ENCODE assay signal across 20 cellular contexts in the genomic region with DNA sequence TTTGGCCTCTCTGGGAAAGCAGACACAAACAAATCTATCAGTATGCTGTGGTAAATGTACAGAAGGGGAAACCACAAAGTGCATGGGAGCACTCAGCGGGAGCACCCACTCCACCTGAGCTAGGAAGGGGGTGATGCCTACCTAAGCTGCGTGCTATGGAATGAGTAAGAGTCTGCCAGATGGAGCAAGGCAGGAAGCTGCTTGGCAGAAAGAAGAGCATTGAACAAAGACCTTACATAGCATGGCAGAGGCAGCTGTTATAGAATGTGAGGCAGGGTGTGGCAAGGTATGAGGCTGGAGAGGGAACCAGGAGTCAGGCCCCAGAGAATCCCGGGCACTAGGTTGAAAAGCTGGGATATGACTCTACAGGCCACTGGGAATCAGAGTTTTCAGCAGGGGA. TPM values are rescaled to one million over a fixed set of nuclear protein-coding genes. Genes with fewer than 3 reads are reported as not detected.
DNase-seq lines count a peak whose midpoint lies in the region; ATAC-seq, FAIRE-seq and TF ChIP-seq lines count a peak whose summit lies in the region.
"Had no signal": no experiment of that assay in that cellular context is flagged by ENCODE, and none has a peak within 500 bp of the region (broad histone marks: within the 10 kb centered on the region; RNA-seq: fewer than 3 reads in every experiment).

No MANE protein-coding gene starts in this region.

- ATAC-seq in GM12878 (no peak), GM21529 (IDR thresholded peaks at IDR 0.05; ENCODE audit: unreplicated experiment) (no peak)
- ATAC-seq in naive thymus-derived CD4-positive, alpha-beta T cell = no peak
- ATAC-seq: pancreas, right cardiac atrium had no signal

- RAD21 ChIA-PET in GM12878 (lab: Charles Lee; ENCODE audit: unreplicated experiment) = interaction anchor here (1.8 kb wide), 1 partner anchor 19 kb away, joined by 4 read pairs; no protein-coding TSS in a partner anchor

- H3K36me3 ChIP-seq in GM12878 (ENCODE audit: control insufficient read depth in 2 of 2, insufficient read depth in 2 of 2, low read length in 1 of 2) (no peaks in the 10 kb centered on the region; a peak in 1 of 4 replicates), small intestine (ENCODE audit: control insufficient read depth in 2 of 2, insufficient read depth in 2 of 2, low read length in 2 of 2) (peaks cover 0 to 19% of the 10 kb centered on the region in 2 donors)
- H3K36me3 ChIP-seq in naive thymus-derived CD4-positive, alpha-beta T cell (ENCODE audit: control insufficient read depth in 2 of 3, insufficient read depth in 3 of 3, low read length in 3 of 3) = peaks cover 0 to 57% (median 6%) of the 10 kb centered on the region in 3 experiments

- H3K27ac Mint-ChIP-seq in activated CD4-positive, alpha-beta T cell treated with anti-CD3 and anti-CD28 coated beads, Interleukin-2, amount 10 ng/mL, durations not matched to agents 24 days and 14 days = peak overlapping the region; percentile 61
- H3K27ac Mint-ChIP-seq in naive thymus-derived CD4-positive, alpha-beta T cell = peak overlapping the region in 8 of 9 donors; percentile 69 to 96 (median 88)
- H3K27ac Mint-ChIP-seq: memory B cell had no signal

- H4K20me1 ChIP-seq in GM12878 (ENCODE audit: control insufficient read depth, insufficient read depth) = no peaks in the 10 kb centered on the region

- H3K9ac ChIP-seq in GM12878 (ENCODE audit: control insufficient read depth, insufficient read depth, low read length) = no peak overlapping the region

- no peak for TF ChIP-seq EP300 in GM12878 (IDR thresholded peaks at IDR 0.05; ENCODE audit: borderline replicate concordance in 1 of 2, control insufficient read depth in 1 of 2, low read depth in 2 of 2, low read length in 2 of 2)

- H2AFZ ChIP-seq in GM12878 (ENCODE audit: control insufficient read depth, low read depth, low read length) = no peak overlapping the region

- H3K4me3 Mint-ChIP-seq in activated CD4-positive, alpha-beta T cell treated with anti-CD3 and anti-CD28 coated beads, Interleukin-2, amount 10 ng/mL, durations not matched to agents 24 days and 14 days = no peak overlapping the region
- H3K4me3 Mint-ChIP-seq in naive thymus-derived CD4-positive, alpha-beta T cell = peak overlapping the region in 3 of 10 donors; percentile 23 to 55 (median 29)
- H3K4me3 Mint-ChIP-seq: memory B cell, naive B cell had no signal

- BruUV-seq in GM12878 (replicated peaks; lab: Mats Ljungman, UMichigan) = no TSS peak

- no peak for DNase-seq in activated CD4-positive, alpha-beta T cell treated with anti-CD3 and anti-CD28 coated beads, Interleukin-2, amount 10 ng/mL, durations not matched to agents 24 days and 14 days
- DNase-seq in activated CD4-positive, alpha-beta T cell treated with anti-CD3 and anti-CD28 coated beads, Interleukin-2, amount 50 U/mL, for 4 hours = no peak
- DNase-seq in GM12878 (ENCODE audit: low read depth, low spot score) (no peak), small intestine (no peak)
- DNase-seq in naive thymus-derived CD4-positive, alpha-beta T cell = peak in 1 of 9 donors; percentile 8
- DNase-seq: activated naive CD4-positive, alpha-beta T cell; COR-L47; effector CD4-positive, alpha-beta T cell; esophagus squamous epithelium; naive B cell; NCI-H187 treated with DMSO at 0.1 percent for 48 hours; NCI-H226; OCI-M1; pancreas; right cardiac atrium; stimulated activated CD4-positive, alpha-beta T cell treated with anti-CD3 and anti-CD28 coated beads, Interleukin-15, amount 100 ng/mL, for 24 hours had no signal

- TF ChIP-seq RAD21 in GM12878 (IDR thresholded peaks at IDR 0.05; ENCODE audit: insufficient read depth, low read depth, low read length) = no peak

- no peak overlapping the region for H3K4me3 ChIP-seq in GM12878
- no peak overlapping the region for H3K4me3 ChIP-seq in naive thymus-derived CD4-positive, alpha-beta T cell (ENCODE audit: low read length)
- H3K4me3 ChIP-seq in small intestine (ENCODE audit: low read depth in 1 of 2, low read length in 2 of 2) = no peak overlapping the region
- H3K4me3 ChIP-seq: esophagus squamous epithelium, HAP-1, pancreas, thoracic aorta had no signal

- H3K27me3 ChIP-seq in GM12878 (replicated peaks in 1 of 2; ENCODE audit: control insufficient read depth in 2 of 2, insufficient read depth in 2 of 2, low read length in 1 of 2) = no peaks in the 10 kb centered on the region
- no peaks in the 10 kb centered on the region for H3K27me3 ChIP-seq in naive thymus-derived CD4-positive, alpha-beta T cell (ENCODE audit: control insufficient read depth in 2 of 2, insufficient read depth in 2 of 2, low read length in 2 of 2)
- no peaks in the 10 kb centered on the region for H3K27me3 ChIP-seq in small intestine (ENCODE audit: control insufficient read depth in 2 of 2, insufficient read depth in 2 of 2, low read length in 2 of 2)
- H3K27me3 ChIP-seq: esophagus squamous epithelium, pancreas had no signal

- peaks cover 56% of the 10 kb centered on the region for H3K36me3 Mint-ChIP-seq in activated CD4-positive, alpha-beta T cell treated with anti-CD3 and anti-CD28 coated beads, Interleukin-2, amount 10 ng/mL, durations not matched to agents 24 days and 14 days (ENCODE audit: low read depth)
- peaks cover 8 to 44% (median 24%) of the 10 kb centered on the region in 5 donors for H3K36me3 Mint-ChIP-seq in naive thymus-derived CD4-positive, alpha-beta T cell

- H3K9me3 ChIP-seq in GM12878 (replicated peaks; ENCODE audit: control insufficient read depth, insufficient read depth, low read length) (no peaks in the 10 kb centered on the region), small intestine (ENCODE audit: control insufficient read depth, low read depth) (no peaks in the 10 kb centered on the region)
- no peaks in the 10 kb centered on the region for H3K9me3 ChIP-seq in naive thymus-derived CD4-positive, alpha-beta T cell (ENCODE audit: control insufficient read depth in 2 of 3, low read length in 3 of 3)
- H3K9me3 ChIP-seq: esophagus squamous epithelium, HAP-1, pancreas, thoracic aorta had no signal

- SMC1A ChIA-PET in GM12878 (lab: Charles Lee; ENCODE audit: uncharacterized antibody, unreplicated experiment) = interaction anchor here (1.4 to 2.3 kb wide), 2 partner anchors 10 to 11 kb away, joined by 5 to 13 read pairs; no protein-coding TSS in a partner anchor

- H3K27ac ChIP-seq in GM12878 (ENCODE audit: control insufficient read depth, insufficient read depth) = no peak overlapping the region
- H3K27ac ChIP-seq in naive thymus-derived CD4-positive, alpha-beta T cell (ENCODE audit: low read depth, low read length) = no peak overlapping the region
- no peak overlapping the region for H3K27ac ChIP-seq in small intestine (ENCODE audit: low read depth in 1 of 2, low read length in 1 of 2)
- H3K27ac ChIP-seq: pancreas, thoracic aorta had no signal

- CTCF ChIA-PET in GM12878 (lab: Yijun Ruan, JAX) = interaction anchor here (1.1 to 2.8 kb wide), 3 partner anchors 10 to 123 kb away, joined by 3 to 11 read pairs (median 9); a partner anchor contains a TSS
- CTCF ChIA-PET in naive thymus-derived CD4-positive, alpha-beta T cell (lab: Charles Lee) = interaction anchor here (0.6 to 2.1 kb wide), 5 partner anchors 12 to 122 kb away, joined by 3 to 8 read pairs (median 4); a partner anchor contains a TSS

- H3K27me3 Mint-ChIP-seq in activated CD4-positive, alpha-beta T cell treated with anti-CD3 and anti-CD28 coated beads, Interleukin-2, amount 10 ng/mL, durations not matched to agents 24 days and 14 days = no peaks in the 10 kb centered on the region
- H3K27me3 Mint-ChIP-seq in naive thymus-derived CD4-positive, alpha-beta T cell = no peaks in the 10 kb centered on the region
- H3K27me3 Mint-ChIP-seq: memory B cell, naive B cell had no signal

- no peaks in the 10 kb centered on the region for H3K9me3 Mint-ChIP-seq in activated CD4-positive, alpha-beta T cell treated with anti-CD3 and anti-CD28 coated beads, Interleukin-2, amount 10 ng/mL, durations not matched to agents 24 days and 14 days
- peaks cover 0 to 2% (median 0%) of the 10 kb centered on the region in 11 donors for H3K9me3 Mint-ChIP-seq in naive thymus-derived CD4-positive, alpha-beta T cell
- H3K9me3 Mint-ChIP-seq: memory B cell, naive B cell had no signal

- TF ChIP-seq CTCF in GM12878 (IDR thresholded peaks at IDR 0.05 in 2 of 3, conservative IDR thresholded peaks at IDR 0.05 in 1 of 3; ENCODE audit: control insufficient read depth in 2 of 3, extremely low read depth in 1 of 3, insufficient read depth in 1 of 3, low read depth in 3 of 3, low read length in 3 of 3) = no peak

- intact Hi-C loops in activated CD4-positive, alpha-beta T cell treated with anti-CD3 and anti-CD28 coated beads, Interleukin-2, amount 10 ng/mL, durations not matched to agents 24 days and 14 days (cut with micrococcal nuclease) = no loop called here
- intact Hi-C loops in GM12878 (cut with micrococcal nuclease; ENCODE audit: unreplicated experiment) = no loop called here
- intact Hi-C loops in naive thymus-derived CD4-positive, alpha-beta T cell (cut with micrococcal nuclease) = no loop called here

- 64% methylated on average over 3 of the region's 3 CpGs for WGBS in GM12878 (ENCODE audit: insufficient coverage, insufficient replicate concordance, low lambda C conversion rate, missing lambda C conversion rate)
- WGBS in small intestine, 3 donors = 59 to 81% (median 71%) methylated on average over 3 of the region's 3 CpGs

- in situ Hi-C loops in GM12878 (cut with MboI) = no loop called here

- H3K4me1 ChIP-seq in GM12878 (ENCODE audit: control insufficient read depth, insufficient read depth, low read length) (no peaks in the 10 kb centered on the region), small intestine (ENCODE audit: control insufficient read depth in 2 of 2, insufficient read depth in 1 of 2, low read depth in 1 of 2, low read length in 1 of 2) (peaks cover 0 to 4% of the 10 kb centered on the region in 2 donors)
- H3K4me1 ChIP-seq in naive thymus-derived CD4-positive, alpha-beta T cell (ENCODE audit: control insufficient read depth in 2 of 2, insufficient read depth in 2 of 2, low read length in 2 of 2) = peaks cover 0 to 38% of the 10 kb centered on the region in 2 donors
- H3K4me1 ChIP-seq: HAP-1, pancreas had no signal

- H3K4me2 ChIP-seq in GM12878 (ENCODE audit: control insufficient read depth, insufficient read depth) = no peak overlapping the region

- H3K4me1 Mint-ChIP-seq in activated CD4-positive, alpha-beta T cell treated with anti-CD3 and anti-CD28 coated beads, Interleukin-2, amount 10 ng/mL, durations not matched to agents 24 days and 14 days = peaks cover 42% of the 10 kb centered on the region
- H3K4me1 Mint-ChIP-seq in naive thymus-derived CD4-positive, alpha-beta T cell = peaks cover 22 to 62% (median 55%) of the 10 kb centered on the region in 7 donors
- H3K4me1 Mint-ChIP-seq: memory B cell had no signal

- no peaks in the 10 kb centered on the region for H3K79me2 ChIP-seq in GM12878 (ENCODE audit: control insufficient read depth, insufficient read depth, low read length)

- no peak for TF ChIP-seq POLR2A in GM12878 (IDR thresholded peaks at IDR 0.05; ENCODE audit: low read depth, low read length)

- POLR2A ChIA-PET in GM12878 (lab: Charles Lee) = interaction anchor here (0.8 to 2.9 kb wide), 3 partner anchors 10 to 15 kb away, joined by 3 to 19 read pairs (median 11); a partner anchor contains a TSS
- POLR2A ChIA-PET in naive thymus-derived CD4-positive, alpha-beta T cell (lab: Charles Lee) = interaction anchor here (0.6 to 8.4 kb wide), 3 partner anchors 12 to 355 kb away, joined by 3 to 90 read pairs (median 52); a partner anchor contains a TSS

- no peak for FAIRE-seq in GM12878 (lab: Jason Lieb, UNC)
- FAIRE-seq in small intestine (lab: Jason Lieb, UNC) = no peak
- FAIRE-seq: pancreas had no signal

RNA-seq across cellular contexts. Expression of a gene that starts 13.8 kb away (rescaled TPM):
- 79.3 and 80.5 TPM in 2 replicates for total RNA-seq in activated CD4-positive, alpha-beta T cell treated with anti-CD3 and anti-CD28 coated beads, Interleukin-2, amount 10 ng/mL, durations not matched to agents 24 days and 14 days
- 28.0 and 30.4 TPM in 2 replicates for total RNA-seq in GM12878 (2013; cell fraction: nucleolus; rRNA removed)
- total RNA-seq in GM12878 (2014; rRNA removed) (68.0 and 85.5 TPM in 2 replicates), GM12878 (2014; rRNA removed; fragmentation: Illumina TruSeq; extraction: Trizol) (42.5 and 44.8 TPM in 2 replicates), GM12878 (2021) (54.9 and 59.0 TPM in 2 replicates)
- polyA plus RNA-seq in GM12878 (2011; ENCODE audit: low read depth) = 23.2 TPM
- polyA plus RNA-seq in GM12878 (2011; rRNA removed) (34.9 and 64.6 TPM in 2 replicates), GM12878 (2014; fragmentation: Illumina TruSeq; extraction: Trizol) (23.1 and 30.2 TPM in 2 replicates), GM12878 (2014; fragmentation: Nextera tagmentation; extraction: Ambion mirVana) (10 to 100 TPM; 20.5 to 46.6 TPM), GM12878 (2014; rRNA removed) (65.8 and 70.7 TPM in 2 replicates), GM12878 (2016; fragmentation: Nextera tagmentation; extraction: Ambion mirVana) (100 to 1,000 TPM; 118 to 133 TPM), small intestine (10 to 100 TPM; 19.7 to 36.7 (median 22.4) TPM)
- polyA plus RNA-seq in GM12878 (2011; cell fraction: cytosol; rRNA removed) = 112 and 150 TPM in 2 replicates
- 82.2 and 105 TPM in 2 replicates for polyA plus RNA-seq in GM12878 (2011; cell fraction: nucleus; rRNA removed)
- 54.1 and 72.4 TPM in 2 replicates for polyA plus RNA-seq in GM12878 (2012)
- polyA minus RNA-seq in GM12878 (2011; rRNA and poly(A)+ RNA removed) = 33.0 and 68.3 TPM in 2 replicates
- polyA minus RNA-seq in GM12878 (2011; cell fraction: cytosol; rRNA and poly(A)+ RNA removed) = 17.1 and 25.4 TPM in 2 replicates
- 39.0 and 44.7 TPM in 2 replicates for polyA minus RNA-seq in GM12878 (2011; cell fraction: nucleus; rRNA and poly(A)+ RNA removed)
- 10 to 100 TPM; 10.2 to 68.2 (median 23.6) TPM for total RNA-seq in naive thymus-derived CD4-positive, alpha-beta T cell
- polyA plus RNA-seq in naive thymus-derived CD4-positive, alpha-beta T cell = 10 to 100 TPM; 26.7 to 30.4 TPM

RNA-seq across cellular contexts. Expression of a gene that starts 15.0 kb away (rescaled TPM):
- 25.1 and 26.7 TPM in 2 replicates for total RNA-seq in activated CD4-positive, alpha-beta T cell treated with anti-CD3 and anti-CD28 coated beads, Interleukin-2, amount 10 ng/mL, durations not matched to agents 24 days and 14 days
- 2.1 and 3.9 TPM in 2 replicates for total RNA-seq in GM12878 (2013; cell fraction: nucleolus; rRNA removed)
- total RNA-seq in GM12878 (2014; rRNA removed) = 0.28 and 0.76 TPM in 2 replicates
- 0.28 and 0.45 TPM in 2 replicates for total RNA-seq in GM12878 (2014; rRNA removed; fragmentation: Illumina TruSeq; extraction: Trizol)
- 0.51 and 1.0 TPM in 2 replicates for total RNA-seq in GM12878 (2021)
- 0.91 TPM for polyA plus RNA-seq in GM12878 (2011; ENCODE audit: low read depth)
- polyA plus RNA-seq in GM12878 (2011; rRNA removed) = 0.75 and 0.99 TPM in 2 replicates
- polyA plus RNA-seq in GM12878 (2011; cell fraction: cytosol; rRNA removed) = 0.99 and 1.4 TPM in 2 replicates
- 1.9 and 3.3 TPM in 2 replicates for polyA plus RNA-seq in GM12878 (2011; cell fraction: nucleus; rRNA removed)
- polyA plus RNA-seq in GM12878 (2012) = 0.68 and 1.2 TPM in 2 replicates
- 0.31 TPM in 1 of 2 replicates, not detected in the other for polyA plus RNA-seq in GM12878 (2014; fragmentation: Illumina TruSeq; extraction: Trizol)
- polyA plus RNA-seq in GM12878 (2014; fragmentation: Nextera tagmentation; extraction: Ambion mirVana) = under 1 TPM; 0.08 to 0.11 TPM
- 0.51 and 0.77 TPM in 2 replicates for polyA plus RNA-seq in GM12878 (2014; rRNA removed)
- polyA plus RNA-seq in GM12878 (2016; fragmentation: Nextera tagmentation; extraction: Ambion mirVana) = 1 to 10 TPM; 2.0 to 4.0 TPM
- polyA minus RNA-seq in GM12878 (2011; rRNA and poly(A)+ RNA removed) = 2.5 and 2.8 TPM in 2 replicates
- polyA minus RNA-seq in GM12878 (2011; cell fraction: cytosol; rRNA and poly(A)+ RNA removed) = 0.52 and 0.67 TPM in 2 replicates
- polyA minus RNA-seq in GM12878 (2011; cell fraction: nucleus; rRNA and poly(A)+ RNA removed) = 2.8 and 2.9 TPM in 2 replicates
- total RNA-seq in naive thymus-derived CD4-positive, alpha-beta T cell = 100 to 1,000 TPM in 1 of 5 experiments, 10 to 100 TPM in 4; 10.7 to 147 (median 16.5) TPM
- 10 to 100 TPM; 12.7 to 20.7 TPM for polyA plus RNA-seq in naive thymus-derived CD4-positive, alpha-beta T cell
- polyA plus RNA-seq in small intestine = 10 to 100 TPM; 24.1 to 57.0 (median 49.4) TPM

RNA-seq across cellular contexts. Expression of a gene that starts 24.6 kb away (rescaled TPM):
- total RNA-seq in activated CD4-positive, alpha-beta T cell treated with anti-CD3 and anti-CD28 coated beads, Interleukin-2, amount 10 ng/mL, durations not matched to agents 24 days and 14 days = 10.4 and 15.2 TPM in 2 replicates
- 24.3 and 27.1 TPM in 2 replicates for total RNA-seq in GM12878 (2013; cell fraction: nucleolus; rRNA removed)
- total RNA-seq in GM12878 (2014; rRNA removed) = 3.7 and 6.6 TPM in 2 replicates
- total RNA-seq in GM12878 (2014; rRNA removed; fragmentation: Illumina TruSeq; extraction: Trizol) = 2.1 and 3.0 TPM in 2 replicates
- 6.9 and 7.6 TPM in 2 replicates for total RNA-seq in GM12878 (2021)
- polyA plus RNA-seq in GM12878 (2011; ENCODE audit: low read depth) = 2.0 TPM
- polyA plus RNA-seq in GM12878 (2011; rRNA removed) = 2.9 and 3.6 TPM in 2 replicates
- polyA plus RNA-seq in GM12878 (2011; cell fraction: cytosol; rRNA removed) = 4.0 and 5.1 TPM in 2 replicates
- polyA plus RNA-seq in GM12878 (2011; cell fraction: nucleus; rRNA removed) = 27.9 and 30.7 TPM in 2 replicates
- polyA plus RNA-seq in GM12878 (2012) = 4.7 and 6.3 TPM in 2 replicates
- 0.43 and 1.5 TPM in 2 replicates for polyA plus RNA-seq in GM12878 (2014; fragmentation: Illumina TruSeq; extraction: Trizol)
- under 1 TPM in 1 of 2 experiments, not detected in 1; 0.31 TPM for polyA plus RNA-seq in GM12878 (2014; fragmentation: Nextera tagmentation; extraction: Ambion mirVana)
- 3.4 and 4.7 TPM in 2 replicates for polyA plus RNA-seq in GM12878 (2014; rRNA removed)
- under 1 TPM; 0.32 to 0.76 TPM for polyA plus RNA-seq in GM12878 (2016; fragmentation: Nextera tagmentation; extraction: Ambion mirVana)
- polyA minus RNA-seq in GM12878 (2011; rRNA and poly(A)+ RNA removed) = 2.8 and 4.9 TPM in 2 replicates
- 1.6 and 1.9 TPM in 2 replicates for polyA minus RNA-seq in GM12878 (2011; cell fraction: cytosol; rRNA and poly(A)+ RNA removed)
- polyA minus RNA-seq in GM12878 (2011; cell fraction: nucleus; rRNA and poly(A)+ RNA removed) = 3.4 and 6.5 TPM in 2 replicates
- total RNA-seq in naive thymus-derived CD4-positive, alpha-beta T cell = 10 to 100 TPM in 1 of 5 experiments, 1 to 10 TPM in 4; 4.3 to 10.8 (median 5.3) TPM
- 1 to 10 TPM in 1 of 2 donors, under 1 TPM in 1; 0.08 to 1.1 TPM for polyA plus RNA-seq in naive thymus-derived CD4-positive, alpha-beta T cell
- 10 to 100 TPM in 1 of 3 donors, 1 to 10 TPM in 2; 3.8 to 12.1 (median 9.0) TPM for polyA plus RNA-seq in small intestine

RNA-seq across cellular contexts. Expression of a gene that starts 55.0 kb away (rescaled TPM):
- total RNA-seq in activated CD4-positive, alpha-beta T cell treated with anti-CD3 and anti-CD28 coated beads, Interleukin-2, amount 10 ng/mL, durations not matched to agents 24 days and 14 days = 2.9 and 3.2 TPM in 2 replicates
- total RNA-seq in GM12878 (2013; cell fraction: nucleolus; rRNA removed) = 2.2 and 3.5 TPM in 2 replicates
- total RNA-seq in GM12878 (2014; rRNA removed) (2.0 and 2.7 TPM in 2 replicates), GM12878 (2014; rRNA removed; fragmentation: Illumina TruSeq; extraction: Trizol) (0.37 and 0.72 TPM in 2 replicates), GM12878 (2021) (1.4 and 1.5 TPM in 2 replicates)
- 0.54 TPM for polyA plus RNA-seq in GM12878 (2011; ENCODE audit: low read depth)
- polyA plus RNA-seq in GM12878 (2011; rRNA removed) (0.40 and 1.0 TPM in 2 replicates), GM12878 (2014; fragmentation: Illumina TruSeq; extraction: Trizol) (0.08 and 0.81 TPM in 2 replicates), GM12878 (2014; fragmentation: Nextera tagmentation; extraction: Ambion mirVana) (under 1 TPM; 0.10 to 0.46 TPM), GM12878 (2014; rRNA removed) (2.0 and 2.8 TPM in 2 replicates), GM12878 (2016; fragmentation: Nextera tagmentation; extraction: Ambion mirVana) (1 to 10 TPM; 1.9 to 2.8 TPM), small intestine (1 to 10 TPM; 1.5 to 5.9 (median 2.2) TPM)
- polyA plus RNA-seq in GM12878 (2011; cell fraction: cytosol; rRNA removed) = 1.3 and 2.5 TPM in 2 replicates
- 3.6 and 4.0 TPM in 2 replicates for polyA plus RNA-seq in GM12878 (2011; cell fraction: nucleus; rRNA removed)
- polyA plus RNA-seq in GM12878 (2012) = 1.1 and 1.2 TPM in 2 replicates
- 0.93 and 1.0 TPM in 2 replicates for polyA minus RNA-seq in GM12878 (2011; rRNA and poly(A)+ RNA removed)
- polyA minus RNA-seq in GM12878 (2011; cell fraction: cytosol; rRNA and poly(A)+ RNA removed) = 1.7 TPM in 1 of 2 replicates, not detected in the other
- 1.9 and 3.1 TPM in 2 replicates for polyA minus RNA-seq in GM12878 (2011; cell fraction: nucleus; rRNA and poly(A)+ RNA removed)
- total RNA-seq in naive thymus-derived CD4-positive, alpha-beta T cell = 1 to 10 TPM; 1.8 to 6.9 (median 3.2) TPM
- polyA plus RNA-seq in naive thymus-derived CD4-positive, alpha-beta T cell = 1 to 10 TPM; 1.4 to 2.1 TPM

RNA-seq across cellular contexts. Expression of a gene that starts 55.1 kb away (rescaled TPM):
- total RNA-seq in activated CD4-positive, alpha-beta T cell treated with anti-CD3 and anti-CD28 coated beads, Interleukin-2, amount 10 ng/mL, durations not matched to agents 24 days and 14 days = 314 and 319 TPM in 2 replicates
- 108 and 121 TPM in 2 replicates for total RNA-seq in GM12878 (2013; cell fraction: nucleolus; rRNA removed)
- total RNA-seq in GM12878 (2014; rRNA removed) (47.1 and 56.1 TPM in 2 replicates), GM12878 (2014; rRNA removed; fragmentation: Illumina TruSeq; extraction: Trizol) (14.9 and 16.9 TPM in 2 replicates), GM12878 (2021) (222 and 239 TPM in 2 replicates)
- polyA plus RNA-seq in GM12878 (2011; ENCODE audit: low read depth) = 32.3 TPM
- polyA plus RNA-seq in GM12878 (2011; rRNA removed) (7.8 and 28.1 TPM in 2 replicates), GM12878 (2014; fragmentation: Illumina TruSeq; extraction: Trizol) (44.7 and 78.9 TPM in 2 replicates), GM12878 (2014; fragmentation: Nextera tagmentation; extraction: Ambion mirVana) (10 to 100 TPM; 10.4 to 13.4 TPM), GM12878 (2014; rRNA removed) (35.8 and 63.6 TPM in 2 replicates), GM12878 (2016; fragmentation: Nextera tagmentation; extraction: Ambion mirVana) (100 to 1,000 TPM; 170 to 190 TPM), small intestine (10 to 100 TPM; 17.6 to 28.2 (median 26.2) TPM)
- polyA plus RNA-seq in GM12878 (2011; cell fraction: cytosol; rRNA removed) = 20.4 and 35.7 TPM in 2 replicates
- 51.1 and 94.1 TPM in 2 replicates for polyA plus RNA-seq in GM12878 (2011; cell fraction: nucleus; rRNA removed)
- 64.7 and 99.8 TPM in 2 replicates for polyA plus RNA-seq in GM12878 (2012)
- polyA minus RNA-seq in GM12878 (2011; rRNA and poly(A)+ RNA removed) = 50.6 and 52.5 TPM in 2 replicates
- 50.0 and 80.6 TPM in 2 replicates for polyA minus RNA-seq in GM12878 (2011; cell fraction: cytosol; rRNA and poly(A)+ RNA removed)
- polyA minus RNA-seq in GM12878 (2011; cell fraction: nucleus; rRNA and poly(A)+ RNA removed) = 41.3 and 62.6 TPM in 2 replicates
- total RNA-seq in naive thymus-derived CD4-positive, alpha-beta T cell = 100 to 1,000 TPM; 267 to 341 (median 284) TPM
- 100 to 1,000 TPM in 1 of 2 donors, 10 to 100 TPM in 1; 83.2 to 115 TPM for polyA plus RNA-seq in naive thymus-derived CD4-positive, alpha-beta T cell
